25 cellular contexts compared by ENCODE assay signal in the genomic region with DNA sequence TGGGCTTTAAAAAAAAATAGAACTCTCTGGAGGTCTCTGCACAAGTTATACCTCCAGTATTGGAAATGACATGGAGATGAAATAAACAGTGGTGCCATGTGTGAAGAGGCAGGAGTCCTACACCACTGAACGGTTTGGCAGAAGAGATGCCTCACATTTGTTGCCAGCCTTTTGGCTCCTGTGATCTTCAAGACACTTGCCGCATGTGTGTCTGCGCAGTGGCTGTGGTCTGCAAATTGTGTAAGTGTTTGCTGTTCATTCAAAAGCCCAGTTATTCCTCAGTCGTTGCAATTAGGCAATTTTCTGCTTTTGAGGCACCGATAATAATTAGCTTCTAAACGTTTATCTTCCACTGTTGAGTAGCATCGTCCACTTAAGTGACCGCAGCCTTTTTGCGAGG.
"Had no signal": no experiment of that assay in that cellular context is flagged by ENCODE, and none has a peak within 500 bp of the region (broad histone marks: within the 10 kb centered on the region; RNA-seq: fewer than 3 reads in every experiment).

No MANE protein-coding gene starts in this region.

- H3K27ac ChIP-seq: breast epithelium, PC-9 had no signal

- H3K4me1 ChIP-seq: breast epithelium had no signal

- H3K27ac Mint-ChIP-seq: activated CD8-positive, alpha-beta T cell treated with anti-CD3 and anti-CD28 coated beads for 36 hours; activated naive CD4-positive, alpha-beta T cell treated with anti-CD3 and anti-CD28 coated beads, Interleukin-2, amount 50 U/mL, for 24 hours; activated T-helper 1 cell treated with anti-CD3 and anti-CD28 coated beads, Interleukin-12 subunit alpha, Interleukin-12 subunit beta, Interleukin-2, Interleukin-4 antibody, amounts not matched to agents 30 ng/mL and 10 ng/mL and 1 ng/mL, durations not matched to agents 14 hours and 24 hours and 36 hours; T-helper 17 cell had no signal

- H3K4me3 ChIP-seq: breast epithelium, PC-9 had no signal

- H3K36me3 ChIP-seq: breast epithelium had no signal

- H2AFZ ChIP-seq: PC-9 had no signal

- H3K4me2 ChIP-seq: PC-9 had no signal

- DNase-seq: activated CD4-positive, alpha-beta T cell treated with anti-CD3 and anti-CD28 coated beads for 4 hours; activated CD8-positive, alpha-beta memory T cell treated with anti-CD3 and anti-CD28 coated beads, Interleukin-2, amount 50 U/mL, for 4 hours; activated CD8-positive, alpha-beta T cell treated with anti-CD3 and anti-CD28 coated beads for 36 hours; activated effector memory CD4-positive, alpha-beta T cell treated with Interleukin-2 at 50 U/mL for 16 hours; activated naive CD4-positive, alpha-beta T cell; aorta; central memory CD4-positive, alpha-beta T cell; IMR-90; Kasumi-1; KBM-7; NCI-H1092 treated with DMSO at 0.1 percent for 48 hours; NCI-H1417 treated with DMSO at 0.1 percent for 48 hours; NCI-H1694; NCI-H2029; NCI-H2107; NCI-H2171 treated with DMSO at 0.1 percent for 48 hours; NCI-H226; NCI-H526; PC-9; SHP77 treated with DMSO at 0.1 percent for 48 hours; T-helper 17 cell; T1000 had no signal

- H3K27me3 Mint-ChIP-seq: activated CD8-positive, alpha-beta T cell treated with anti-CD3 and anti-CD28 coated beads for 36 hours; activated naive CD4-positive, alpha-beta T cell treated with anti-CD3 and anti-CD28 coated beads, Interleukin-2, amount 50 U/mL, for 24 hours; T-helper 17 cell had no signal

- H3K4me3 Mint-ChIP-seq: activated CD8-positive, alpha-beta T cell treated with anti-CD3 and anti-CD28 coated beads for 36 hours; activated naive CD4-positive, alpha-beta T cell treated with anti-CD3 and anti-CD28 coated beads, Interleukin-2, amount 50 U/mL, for 24 hours; activated T-helper 1 cell treated with anti-CD3 and anti-CD28 coated beads, Interleukin-12 subunit alpha, Interleukin-12 subunit beta, Interleukin-2, Interleukin-4 antibody, amounts not matched to agents 30 ng/mL and 10 ng/mL and 1 ng/mL, durations not matched to agents 14 hours and 24 hours and 36 hours; T-helper 17 cell had no signal
